Comparison of ENCODE assay signal across 32 cellular contexts in genomic region chr12:106663385-106663784, GRCh38.
"Had no signal": no experiment of that assay in that cellular context is flagged by ENCODE, and none has a peak within 500 bp of the region (broad histone marks: within the 10 kb centered on the region; RNA-seq: fewer than 3 reads in every experiment).

No MANE protein-coding gene starts in this region.

- H3K4me1 ChIP-seq: parathyroid adenoma, psoas muscle, spleen, suprapubic skin, testis, tibial artery, transverse colon, upper lobe of right lung, uterus had no signal

- H3K27ac Mint-ChIP-seq: naive thymus-derived CD8-positive, alpha-beta T cell; natural killer cell treated with Interleukin-12 subunit alpha and Interleukin-12 subunit beta and Interleukin-15 and Interleukin-18, amount 100 ng/mL, for 72 hours; nephron progenitor cell; neural progenitor cell; progenitor cell of endocrine pancreas; stimulated activated memory B cell treated with anti-CD40 and anti-IgM and Interleukin-4, amounts not matched to agents 10 μg/mL and 1 μg/mL and 100 μg/mL, for 72 hours; stimulated activated naive CD8-positive, alpha-beta T cell treated with anti-CD3 and anti-CD28 coated beads, Interleukin-15, amount 100 ng/mL, for 72 hours; type B pancreatic cell had no signal

- H3K9ac ChIP-seq: neural progenitor cell, parathyroid adenoma had no signal

- H3K9me3 ChIP-seq: ovary, testis, upper lobe of right lung had no signal

- H3K27me3 Mint-ChIP-seq: progenitor cell of endocrine pancreas had no signal

- H3K27ac ChIP-seq: neural progenitor cell, ovary, parathyroid adenoma, psoas muscle, skin epidermis, spleen, suprapubic skin, testis, tibial artery, transverse colon, upper lobe of right lung, uterus had no signal

- H3K4me2 ChIP-seq: neural progenitor cell, smooth muscle cell had no signal

- DNase-seq: naive thymus-derived CD8-positive, alpha-beta T cell; nephron progenitor cell; occipital lobe; ovary; posterior cingulate gyrus; psoas muscle; right cardiac atrium; spleen; stimulated activated CD4-positive, alpha-beta T cell treated with anti-CD3 and anti-CD28 coated beads, Interleukin-12 subunit alpha, Interleukin-12 subunit beta, amount 100 ng/mL, for 4 hours; stimulated activated CD4-positive, alpha-beta T cell treated with anti-CD3 and anti-CD28 coated beads, Interleukin-1b, Interleukin-23, amount 100 ng/mL, for 48 hours; stimulated activated CD4-positive, alpha-beta T cell treated with anti-CD3 and anti-CD28 coated beads, Interleukin-4, amount 100 ng/mL, for 1 hour; stimulated activated CD4-positive, alpha-beta T cell treated with anti-CD3 and anti-CD28 coated beads, Interleukin-4, amount 100 ng/mL, for 4 hours; stimulated activated CD8-positive, alpha-beta memory T cell treated with anti-CD3 and anti-CD28 coated beads, Interleukin-4, amount 100 ng/mL, for 48 hours; stimulated activated naive CD4-positive, alpha-beta T cell; stimulated activated naive CD8-positive, alpha-beta T cell treated with anti-CD3 and anti-CD28 coated beads, Interleukin-15, amount 100 ng/mL, for 72 hours; stimulated activated naive CD8-positive, alpha-beta T cell treated with anti-CD3 and anti-CD28 coated beads, Interleukin-15, Interleukin-2, amounts not matched to agents 100 U/mL and 50 U/mL, for 24 hours; substantia nigra; testis; tibial artery; transverse colon; upper lobe of right lung; uterus had no signal

- ATAC-seq: naive thymus-derived CD8-positive, alpha-beta T cell; natural killer cell treated with Interleukin-12 subunit alpha and Interleukin-12 subunit beta and Interleukin-15 and Interleukin-18, amount 100 ng/mL, for 72 hours; psoas muscle; right cardiac atrium; sciatic nerve; stimulated activated memory B cell treated with anti-CD40 and anti-IgM and Interleukin-4, amounts not matched to agents 10 μg/mL and 1 μg/mL and 100 μg/mL, for 72 hours; stimulated activated naive CD8-positive, alpha-beta T cell treated with anti-CD3 and anti-CD28 coated beads, Interleukin-15, amount 100 ng/mL, for 72 hours; stimulated activated naive CD8-positive, alpha-beta T cell treated with anti-CD3 and anti-CD28 coated beads, Interleukin-15, Interleukin-2, amounts not matched to agents 100 U/mL and 50 U/mL, for 24 hours; upper lobe of right lung had no signal

- H3K4me3 Mint-ChIP-seq: naive thymus-derived CD8-positive, alpha-beta T cell; natural killer cell treated with Interleukin-12 subunit alpha and Interleukin-12 subunit beta and Interleukin-15 and Interleukin-18, amount 100 ng/mL, for 72 hours; nephron progenitor cell; neural progenitor cell; stimulated activated memory B cell treated with anti-CD40 and anti-IgM and Interleukin-4, amounts not matched to agents 10 μg/mL and 1 μg/mL and 100 μg/mL, for 72 hours; stimulated activated naive CD8-positive, alpha-beta T cell treated with anti-CD3 and anti-CD28 coated beads, Interleukin-15, amount 100 ng/mL, for 72 hours; type B pancreatic cell had no signal

- H3K36me3 ChIP-seq: ovary, spleen, suprapubic skin, tibial artery, transverse colon, upper lobe of right lung, uterus had no signal

- H3K4me3 ChIP-seq: neural progenitor cell, ovary, psoas muscle, skin epidermis, smooth muscle cell, spleen, suprapubic skin, testis, tibial artery, transverse colon, upper lobe of right lung, uterus had no signal

- H3K36me3 Mint-ChIP-seq: stimulated activated memory B cell treated with anti-CD40 and anti-IgM and Interleukin-4, amounts not matched to agents 10 μg/mL and 1 μg/mL and 100 μg/mL, for 72 hours had no signal

- H3K79me2 ChIP-seq: parathyroid adenoma had no signal

- H3K27me3 ChIP-seq: neural progenitor cell, ovary, testis, tibial artery, uterus had no signal

- H2AFZ ChIP-seq: neural progenitor cell, parathyroid adenoma had no signal

- H3K4me1 Mint-ChIP-seq: naive thymus-derived CD8-positive, alpha-beta T cell; nephron progenitor cell; stimulated activated naive CD8-positive, alpha-beta T cell treated with anti-CD3 and anti-CD28 coated beads, Interleukin-15, amount 100 ng/mL, for 72 hours had no signal
